35 cellular contexts compared by ENCODE assay signal in the genomic region with DNA sequence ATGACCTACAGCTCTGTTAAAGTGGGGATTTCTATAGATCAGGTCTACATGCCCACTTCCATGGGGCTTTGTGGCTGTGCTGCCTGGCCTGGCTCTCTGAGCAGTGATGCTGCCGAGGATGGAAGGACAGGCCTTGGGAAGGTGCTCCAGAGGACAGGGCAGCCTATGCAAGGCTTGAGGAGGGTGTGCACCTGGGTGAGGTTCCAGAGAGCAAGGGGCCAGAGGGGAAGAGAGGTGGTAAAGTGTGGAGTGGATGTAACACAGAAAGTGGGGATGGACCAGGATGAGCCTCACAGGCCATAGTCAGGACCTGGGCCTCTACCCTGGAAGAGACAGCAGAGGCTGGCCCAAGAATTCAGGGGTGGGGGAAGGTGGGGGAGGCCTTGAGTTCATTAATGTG.
"Had no signal": no experiment of that assay in that cellular context is flagged by ENCODE, and none has a peak within 500 bp of the region (broad histone marks: within the 10 kb centered on the region; RNA-seq: fewer than 3 reads in every experiment).

No MANE protein-coding gene starts in this region.

- H3K36me3 ChIP-seq: adrenal gland, brain microvascular endothelial cell, breast epithelium had no signal

- H3K27ac ChIP-seq: adrenal gland, body of pancreas, brain microvascular endothelial cell, breast epithelium, VCaP had no signal

- H3K27me3 Mint-ChIP-seq: activated B cell treated with CpG ODN at 0.5 μM for 24 hours; activated CD4-positive, alpha-beta memory T cell treated with anti-CD3 and anti-CD28 coated beads for 36 hours; activated CD4-positive, alpha-beta T cell treated with anti-CD3 and anti-CD28 coated beads, Interleukin-2, amount 10 ng/mL, durations not matched to agents 24 days and 14 days; activated CD8-positive, alpha-beta T cell treated with anti-CD3 and anti-CD28 coated beads for 36 hours; activated naive CD8-positive, alpha-beta T cell treated with anti-CD3 and anti-CD28 coated beads for 36 hours; activated T-helper 17 cell treated with anti-CD3 and anti-CD28 coated beads, Interleukin-2, amount 50 U/mL, for 72 hours had no signal

- H3K4me3 Mint-ChIP-seq: activated B cell treated with CpG ODN at 0.5 μM for 24 hours; activated CD4-positive, alpha-beta memory T cell treated with anti-CD3 and anti-CD28 coated beads for 36 hours; activated CD4-positive, alpha-beta T cell treated with anti-CD3 and anti-CD28 coated beads, Interleukin-2, amount 10 ng/mL, durations not matched to agents 24 days and 14 days; activated CD8-positive, alpha-beta T cell treated with anti-CD3 and anti-CD28 coated beads for 36 hours; activated naive CD4-positive, alpha-beta T cell treated with anti-CD3 and anti-CD28 coated beads for 36 hours; activated naive CD8-positive, alpha-beta T cell treated with anti-CD3 and anti-CD28 coated beads for 36 hours; activated T-cell treated with anti-CD3 and anti-CD28 coated beads, Interleukin-2, amount 50 U/mL, for 4 hours; activated T-cell treated with anti-CD3 and anti-CD28 coated beads, Interleukin-2, amount 50 U/mL, for 72 hours; activated T-helper 1 cell treated with anti-CD3 and anti-CD28 coated beads, Interleukin-12 subunit alpha, Interleukin-12 subunit beta, Interleukin-2, Interleukin-4 antibody, amounts not matched to agents 30 ng/mL and 10 ng/mL and 1 ng/mL, durations not matched to agents 14 hours and 24 hours and 36 hours; activated T-helper 17 cell treated with anti-CD3 and anti-CD28 coated beads, Interleukin-2, amount 50 U/mL, for 72 hours; T-helper 1 cell treated with Interleukin-12 subunit alpha and Interleukin-12 subunit beta and Interleukin-4 antibody, amounts not matched to agents 30 μg/mL and 1 μg/mL, for 36 hours; T-helper 2 cell treated with Interferon-gamma antibody and Interleukin-4, amounts not matched to agents 5 μg/mL and 100 μg/mL, for 36 hours had no signal

- H3K27me3 ChIP-seq: adrenal gland, body of pancreas, brain microvascular endothelial cell, breast epithelium had no signal

- DNase-seq: activated B cell treated with CpG ODN at 0.5 μM for 24 hours; activated CD4-positive, alpha-beta memory T cell treated with anti-CD3 and anti-CD28 coated beads for 36 hours; activated CD4-positive, alpha-beta T cell treated with anti-CD3 and anti-CD28 coated beads for 4 hours; activated CD4-positive, alpha-beta T cell treated with anti-CD3 and anti-CD28 coated beads, Interleukin-2, amount 10 ng/mL, durations not matched to agents 24 days and 14 days; activated CD4-positive, alpha-beta T cell treated with anti-CD3 and anti-CD28 coated beads, Interleukin-2, amount 50 U/mL, for 1 hour; activated CD4-positive, alpha-beta T cell treated with anti-CD3 and anti-CD28 coated beads, Interleukin-2, amount 50 U/mL, for 4 hours; activated CD4-positive, CD25-positive, alpha-beta regulatory T cell treated with anti-CD3 and anti-CD28 coated beads, Interleukin-2, amount 50 U/mL, for 72 hours; activated CD8-positive, alpha-beta memory T cell treated with anti-CD3 and anti-CD28 coated beads, Interleukin-2, amount 50 U/mL, for 4 hours; activated CD8-positive, alpha-beta T cell treated with anti-CD3 and anti-CD28 coated beads for 36 hours; activated effector memory CD4-positive, alpha-beta T cell treated with anti-CD3 and anti-CD28 coated beads, Interleukin-2, amount 50 U/mL, for 16 hours; activated gamma-delta T cell treated with Interleukin-2 at 50 U/mL for 16 hours; activated naive CD4-positive, alpha-beta T cell; activated naive CD4-positive, alpha-beta T cell treated with anti-CD3 and anti-CD28 coated beads for 36 hours; activated naive CD4-positive, alpha-beta T cell treated with anti-CD3 and anti-CD28 coated beads, Interleukin-2, amount 50 U/mL, for 16 hours; activated naive CD8-positive, alpha-beta T cell treated with anti-CD3 and anti-CD28 coated beads for 36 hours; activated T-cell treated with anti-CD3 and anti-CD28 coated beads for 4 hours; activated T-cell treated with anti-CD3 and anti-CD28 coated beads, Interleukin-2, amount 50 U/mL, for 1 hour; activated T-cell treated with anti-CD3 and anti-CD28 coated beads, Interleukin-2, amount 50 U/mL, for 4 hours; activated T-cell treated with anti-CD3 and anti-CD28 coated beads, Interleukin-2, amount 50 U/mL, for 72 hours; adrenal gland; amniotic stem cell; aorta; body of pancreas; brain microvascular endothelial cell; central memory CD4-positive, alpha-beta T cell; T-helper 1 cell; T-helper 2 cell; T-helper 9 cell had no signal

- H3K9me3 Mint-ChIP-seq: activated CD4-positive, alpha-beta T cell treated with anti-CD3 and anti-CD28 coated beads, Interleukin-2, amount 10 ng/mL, durations not matched to agents 24 days and 14 days; activated naive CD8-positive, alpha-beta T cell treated with anti-CD3 and anti-CD28 coated beads for 36 hours; activated T-helper 1 cell treated with anti-CD3 and anti-CD28 coated beads, Interleukin-12 subunit alpha, Interleukin-12 subunit beta, Interleukin-2, Interleukin-4 antibody, amounts not matched to agents 30 ng/mL and 10 ng/mL and 1 ng/mL, durations not matched to agents 14 hours and 24 hours and 36 hours had no signal

- ATAC-seq: activated CD8-positive, alpha-beta T cell treated with anti-CD3 and anti-CD28 coated beads for 36 hours; activated naive CD4-positive, alpha-beta T cell treated with anti-CD3 and anti-CD28 coated beads, Interleukin-2, amount 50 U/mL, for 72 hours; activated T-cell treated with anti-CD3 and anti-CD28 coated beads, Interleukin-2, amount 50 U/mL, for 4 hours; activated T-cell treated with anti-CD3 and anti-CD28 coated beads, Interleukin-2, amount 50 U/mL, for 72 hours; activated T-helper 17 cell treated with anti-CD3 and anti-CD28 coated beads, Interleukin-2, amount 50 U/mL, for 72 hours; body of pancreas had no signal

- H3K4me3 ChIP-seq: adrenal gland, body of pancreas, breast epithelium had no signal

- H3K36me3 Mint-ChIP-seq: activated CD4-positive, alpha-beta memory T cell treated with anti-CD3 and anti-CD28 coated beads for 36 hours; activated naive CD4-positive, alpha-beta T cell treated with anti-CD3 and anti-CD28 coated beads, Interleukin-2, amount 50 U/mL, for 72 hours; activated naive CD8-positive, alpha-beta T cell treated with anti-CD3 and anti-CD28 coated beads for 36 hours had no signal

- H3K9me3 ChIP-seq: adrenal gland, body of pancreas, breast epithelium had no signal

- H3K27ac Mint-ChIP-seq: activated B cell treated with CpG ODN at 0.5 μM for 24 hours; activated CD4-positive, alpha-beta memory T cell treated with anti-CD3 and anti-CD28 coated beads for 36 hours; activated CD4-positive, alpha-beta T cell treated with anti-CD3 and anti-CD28 coated beads, Interleukin-2, amount 10 ng/mL, durations not matched to agents 24 days and 14 days; activated CD8-positive, alpha-beta T cell treated with anti-CD3 and anti-CD28 coated beads for 36 hours; activated naive CD4-positive, alpha-beta T cell treated with anti-CD3 and anti-CD28 coated beads for 36 hours; activated naive CD4-positive, alpha-beta T cell treated with anti-CD3 and anti-CD28 coated beads, Interleukin-2, amount 50 U/mL, for 72 hours; activated naive CD8-positive, alpha-beta T cell treated with anti-CD3 and anti-CD28 coated beads for 36 hours; activated T-cell treated with anti-CD3 and anti-CD28 coated beads, Interleukin-2, amount 50 U/mL, for 72 hours; activated T-helper 1 cell treated with anti-CD3 and anti-CD28 coated beads, Interleukin-12 subunit alpha, Interleukin-12 subunit beta, Interleukin-2, Interleukin-4 antibody, amounts not matched to agents 30 ng/mL and 10 ng/mL and 1 ng/mL, durations not matched to agents 14 hours and 24 hours and 36 hours; activated T-helper 17 cell treated with anti-CD3 and anti-CD28 coated beads, Interleukin-2, amount 50 U/mL, for 72 hours; T-helper 1 cell treated with Interleukin-12 subunit alpha and Interleukin-12 subunit beta and Interleukin-4 antibody, amounts not matched to agents 30 μg/mL and 1 μg/mL, for 36 hours; T-helper 2 cell treated with Interferon-gamma antibody and Interleukin-4, amounts not matched to agents 5 μg/mL and 100 μg/mL, for 36 hours had no signal

- H3K4me1 Mint-ChIP-seq: activated B cell treated with CpG ODN at 0.5 μM for 24 hours; activated CD4-positive, alpha-beta T cell treated with anti-CD3 and anti-CD28 coated beads, Interleukin-2, amount 10 ng/mL, durations not matched to agents 24 days and 14 days; activated naive CD8-positive, alpha-beta T cell treated with anti-CD3 and anti-CD28 coated beads for 36 hours; activated T-helper 17 cell treated with anti-CD3 and anti-CD28 coated beads, Interleukin-2, amount 50 U/mL, for 72 hours had no signal

- H3K4me1 ChIP-seq: adrenal gland, body of pancreas, breast epithelium had no signal
